ENCODE assay signal across 18 cellular contexts in genomic region chr3:30527186-30527585, GRCh38.
DNase-seq lines count a peak whose midpoint lies in the region; ATAC-seq and TF ChIP-seq lines count a peak whose summit lies in the region.
"Had no signal": no experiment of that assay in that cellular context is flagged by ENCODE, and none has a peak within 500 bp of the region (broad histone marks: within the 10 kb centered on the region; RNA-seq: fewer than 3 reads in every experiment).

No MANE protein-coding gene starts in this region.

- 91 to 96% (median 93%) methylated on average over 6 of the region's 6 CpGs for WGBS in heart left ventricle, 4 donors

- H3K27ac ChIP-seq in heart left ventricle (peak overlapping the region in 10 of 12 donors; percentile 11 to 69 (median 54)), tibial artery (peak overlapping the region; percentile 13 to 27)
- H3K27ac ChIP-seq: GM23248 had no signal

- H3K27me3 Mint-ChIP-seq in nephron progenitor cell (ENCODE audit: low read depth, poor library complexity), result peaks cover 6% of the 10 kb centered on the region
- H3K27me3 Mint-ChIP-seq: B cell had no signal

- H3K4me3 ChIP-seq in heart left ventricle (no peak overlapping the region), fibroblast of villous mesenchyme (ENCODE audit: low read depth, low read length) (no peak overlapping the region), tibial artery (no peak overlapping the region)
- H3K4me3 ChIP-seq: GM23248, K562 had no signal

- H3K9me3 ChIP-seq in heart left ventricle (no peaks in the 10 kb centered on the region), tibial artery (no peaks in the 10 kb centered on the region)
- H3K9me3 ChIP-seq: Caco-2 had no signal

- peaks cover 8% of the 10 kb centered on the region for H3K9me3 Mint-ChIP-seq in nephron progenitor cell

- no peaks in the 10 kb centered on the region for H3K36me3 Mint-ChIP-seq in nephron progenitor cell (ENCODE audit: low read depth)
- H3K36me3 Mint-ChIP-seq: CD4-positive, CD25-positive, alpha-beta regulatory T cell had no signal

- intact Hi-C loops in heart left ventricle (cut with DNase I) (loop anchor here in 2 of 10 donors (10.0 kb wide), 1 partner anchor 158 kb away; no protein-coding TSS in a partner anchor), Right ventricle myocardium superior (cut with DNase I) (loop anchor here (10.0 kb wide), 1 partner anchor 168 kb away; no protein-coding TSS in a partner anchor), tibial artery (cut with DNase I; ENCODE audit: low total_unique reads) (no loop called here)

- no peaks in the 10 kb centered on the region for H3K36me3 ChIP-seq in heart left ventricle
- no peaks in the 10 kb centered on the region for H3K36me3 ChIP-seq in tibial artery

- ATAC-seq in heart left ventricle (no peak), Right ventricle myocardium superior (ENCODE audit: poor library complexity) (no peak), GM21360 (IDR thresholded peaks at IDR 0.05; ENCODE audit: unreplicated experiment) (no peak), GM21723 (IDR thresholded peaks at IDR 0.05; ENCODE audit: unreplicated experiment) (no peak), GM21390 (IDR thresholded peaks at IDR 0.05; ENCODE audit: unreplicated experiment) (no peak)
- ATAC-seq: K562 had no signal

- H3K27me3 ChIP-seq in heart left ventricle, result no peaks in the 10 kb centered on the region
- H3K27me3 ChIP-seq in tibial artery, result no peaks in the 10 kb centered on the region

- H3K27ac Mint-ChIP-seq in nephron progenitor cell, result peak overlapping the region; percentile 72
- H3K27ac Mint-ChIP-seq: B cell had no signal

- H3K4me3 Mint-ChIP-seq in nephron progenitor cell, result no peak overlapping the region
- H3K4me3 Mint-ChIP-seq: B cell; CD4-positive, CD25-positive, alpha-beta regulatory T cell had no signal

- TF ChIP-seq CTCF in heart left ventricle (IDR thresholded peaks at IDR 0.05) (no peak), fibroblast of villous mesenchyme (IDR thresholded peaks at IDR 0.05; ENCODE audit: insufficient read depth, low read depth, low read length) (no peak), nephron progenitor cell (IDR thresholded peaks at IDR 0.05) (no peak), tibial artery (IDR thresholded peaks at IDR 0.05) (no peak)

- H3K4me1 Mint-ChIP-seq in nephron progenitor cell, result peaks cover 43% of the 10 kb centered on the region

- TF ChIP-seq POLR2A in heart left ventricle (IDR thresholded peaks at IDR 0.05), result no peak

- H3K4me1 ChIP-seq in heart left ventricle (peaks cover 0 to 32% (median 2%) of the 10 kb centered on the region in 12 donors), tibial artery (peaks cover 0 to 59% (median 10%) of the 10 kb centered on the region in 4 donors)

- DNase-seq in heart left ventricle, result no peak
- no peak for DNase-seq in Right ventricle myocardium superior
- DNase-seq in fibroblast of villous mesenchyme (ENCODE audit: low read depth), result peak; percentile 63
- no peak for DNase-seq in nephron progenitor cell
- no peak for DNase-seq in tibial artery
- DNase-seq: 8988T; Caco-2; CD4-positive, CD25-positive, alpha-beta regulatory T cell; GM23248; HCEC 1CT; NCI-H1105; NCI-H2081; SIG-M5 had no signal
